In genomic region chr1:53367503-53368313, GRCh38 we compare ENCODE assay signal across 1 cellular context.
TF ChIP-seq lines count a peak whose summit lies in the region.

No MANE protein-coding gene starts in this region.

TF ChIP-seq in HepG2, 621 proteins besides CTCF, POLR2A, EP300 and RAD21 (continued from another document):
- no peak for TF ChIP-seq SNRNP70 (IDR thresholded peaks at IDR 0.05; ENCODE audit: low read depth, low read length)
- no peak for TF ChIP-seq SP5 (CRISPR knock-in tag; IDR thresholded peaks at IDR 0.05; ENCODE audit: borderline replicate concordance, low read depth)
- TF ChIP-seq ZSCAN12 (CRISPR knock-in tag; IDR thresholded peaks at IDR 0.05) = no peak
- TF ChIP-seq IKZF4 (CRISPR knock-in tag; IDR thresholded peaks at IDR 0.05; ENCODE audit: borderline replicate concordance, low read depth, not compliant biosample characterization) = no peak
- TF ChIP-seq HINFP (CRISPR knock-in tag; IDR thresholded peaks at IDR 0.05; ENCODE audit: low read depth) = no peak
- TF ChIP-seq ZNF280B (CRISPR knock-in tag; IDR thresholded peaks at IDR 0.05; ENCODE audit: borderline replicate concordance) = no peak
- TF ChIP-seq HNRNPK (IDR thresholded peaks at IDR 0.05; ENCODE audit: low read depth, low read length, poor library complexity, severe bottlenecking) = no peak
- no peak for TF ChIP-seq FOXC1 (CRISPR knock-in tag; IDR thresholded peaks at IDR 0.05; ENCODE audit: borderline replicate concordance)
- no peak for TF ChIP-seq USF2 (IDR thresholded peaks at IDR 0.05; ENCODE audit: low read depth, low read length)
- TF ChIP-seq USF2 (CRISPR knock-in tag; IDR thresholded peaks at IDR 0.05; ENCODE audit: borderline replicate concordance) = no peak
- no peak for TF ChIP-seq ZBTB4 (CRISPR knock-in tag; IDR thresholded peaks at IDR 0.05; ENCODE audit: borderline replicate concordance)
- no peak for TF ChIP-seq TAF1 (CRISPR knock-in tag; IDR thresholded peaks at IDR 0.05)
- no peak for TF ChIP-seq SNAPC2 (CRISPR knock-in tag; IDR thresholded peaks at IDR 0.05)
